Comparison of ENCODE assay signal across 8 cellular contexts in the genomic region with DNA sequence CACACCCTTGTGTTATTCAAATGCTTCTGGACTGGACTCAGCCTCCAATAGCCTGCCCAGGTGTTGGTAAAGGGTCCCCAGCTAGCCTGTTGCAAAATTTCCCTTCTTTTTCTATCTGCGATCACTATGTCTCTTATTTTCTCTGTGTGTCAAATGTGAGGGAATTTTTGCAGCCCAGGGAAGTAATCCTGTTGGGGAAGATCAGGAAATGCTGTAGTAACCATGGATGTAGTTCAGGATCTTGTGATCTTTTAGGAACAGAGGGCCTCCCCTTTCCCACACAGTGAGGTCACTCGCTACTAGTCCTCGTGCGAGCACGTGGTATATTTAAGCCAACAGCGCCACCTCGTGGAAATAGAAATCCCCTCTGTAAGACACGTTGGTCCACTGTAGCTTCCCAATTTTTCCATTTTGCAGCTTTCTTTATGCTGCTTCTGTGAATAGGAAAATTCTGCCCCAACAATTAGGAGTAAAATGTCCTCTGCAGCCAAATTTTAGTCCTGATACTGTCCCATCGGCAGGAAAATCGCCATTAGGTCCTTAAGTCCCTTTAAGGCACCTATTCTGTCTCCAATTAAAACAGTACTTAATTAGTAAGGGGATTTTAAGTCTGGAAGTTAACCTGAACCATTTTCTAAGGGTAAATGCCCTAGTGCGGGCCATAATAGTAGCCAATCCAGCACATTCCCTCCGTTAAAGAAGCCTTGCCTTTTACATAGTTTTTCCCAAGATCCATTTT. TPM values are rescaled to one million over a fixed set of nuclear protein-coding genes. Genes with fewer than 3 reads are reported as not detected.
DNase-seq lines count a peak whose midpoint lies in the region; ATAC-seq, FAIRE-seq and TF ChIP-seq lines count a peak whose summit lies in the region.

No MANE protein-coding gene starts in this region.

- TF ChIP-seq EP300 in GM12878 (IDR thresholded peaks at IDR 0.05; ENCODE audit: borderline replicate concordance in 1 of 2, control insufficient read depth in 1 of 2, low read depth in 2 of 2, low read length in 2 of 2), result no peak

- H3K27me3 ChIP-seq in DND-41 (ENCODE audit: insufficient read depth, low read length, poor library complexity) (no peaks in the 10 kb centered on the region), GM12878 (replicated peaks in 1 of 2; ENCODE audit: control insufficient read depth in 2 of 2, insufficient read depth in 2 of 2, low read length in 1 of 2) (no peaks in the 10 kb centered on the region), kidney epithelial cell (ENCODE audit: control insufficient read depth, insufficient read depth, low read length) (no peaks in the 10 kb centered on the region)

- peak; percentile 74 for TF ChIP-seq RAD21 in GM12878 (IDR thresholded peaks at IDR 0.05; ENCODE audit: insufficient read depth, low read depth, low read length)

- RAD21 ChIA-PET in GM12878 (lab: Charles Lee; ENCODE audit: unreplicated experiment), result interaction anchor here (1.4 to 3.2 kb wide), 3 partner anchors 33 to 266 kb away, joined by 9 to 15 read pairs (median 11); no protein-coding TSS in a partner anchor

- peak; percentile 47 for FAIRE-seq in GM12878 (lab: Jason Lieb, UNC)

- no TSS peak for BruUV-seq in GM12878 (replicated peaks; lab: Mats Ljungman, UMichigan)

- intact Hi-C loops in GM12878 (cut with micrococcal nuclease; ENCODE audit: unreplicated experiment), result no loop called here

- peak; percentile 40 for TF ChIP-seq CTCF in DND-41 (IDR thresholded peaks at IDR 0.05; ENCODE audit: borderline replicate concordance, extremely low read depth, low read length, poor library complexity, severe bottlenecking)
- TF ChIP-seq CTCF in GM12878 (IDR thresholded peaks at IDR 0.05 in 2 of 3, conservative IDR thresholded peaks at IDR 0.05 in 1 of 3; ENCODE audit: control insufficient read depth in 2 of 3, extremely low read depth in 1 of 3, insufficient read depth in 1 of 3, low read depth in 3 of 3, low read length in 3 of 3), result peak; percentile 47 to 50 (median 49)
- peak; percentile 19 for TF ChIP-seq CTCF in kidney epithelial cell (IDR thresholded peaks at IDR 0.05; ENCODE audit: insufficient read depth, low read length, poor library complexity, severe bottlenecking)

- TF ChIP-seq POLR2A in GM12878 (IDR thresholded peaks at IDR 0.05; ENCODE audit: low read depth, low read length), result no peak

- H3K4me2 ChIP-seq in DND-41 (ENCODE audit: insufficient read depth, low read length) (no peak overlapping the region), GM12878 (ENCODE audit: control insufficient read depth, insufficient read depth) (no peak overlapping the region)

- H3K79me2 ChIP-seq in DND-41 (ENCODE audit: insufficient read depth, low read length) (no peaks in the 10 kb centered on the region), GM12878 (ENCODE audit: control insufficient read depth, insufficient read depth, low read length) (no peaks in the 10 kb centered on the region)

- no peaks in the 10 kb centered on the region for H3K36me3 ChIP-seq in DND-41 (ENCODE audit: insufficient read depth, low read length)
- no peaks in the 10 kb centered on the region for H3K36me3 ChIP-seq in GM12878 (ENCODE audit: control insufficient read depth in 2 of 2, insufficient read depth in 2 of 2, low read length in 1 of 2)
- H3K36me3 ChIP-seq in kidney epithelial cell (ENCODE audit: control insufficient read depth, insufficient read depth, low read length), result no peaks in the 10 kb centered on the region

- no peaks in the 10 kb centered on the region for H3K4me1 ChIP-seq in DND-41 (ENCODE audit: insufficient read depth, low read length)
- H3K4me1 ChIP-seq in GM12878 (ENCODE audit: control insufficient read depth, insufficient read depth, low read length), result no peaks in the 10 kb centered on the region

- CTCF ChIA-PET in GM12878 (lab: Yijun Ruan, JAX), result interaction anchor here (0.6 to 2.8 kb wide), 19 partner anchors 9 to 659 kb away, joined by 3 to 13 read pairs (median 4); no protein-coding TSS in a partner anchor

- H3K27ac ChIP-seq in DND-41 (ENCODE audit: low read length) (no peak overlapping the region), GM12878 (ENCODE audit: control insufficient read depth, insufficient read depth) (no peak overlapping the region)

- H3K9ac ChIP-seq in DND-41 (ENCODE audit: low read depth, low read length), result no peak overlapping the region
- no peak overlapping the region for H3K9ac ChIP-seq in GM12878 (ENCODE audit: control insufficient read depth, insufficient read depth, low read length)

- no peak for ATAC-seq in DND-41 (ENCODE audit: insufficient read depth, low read depth)
- ATAC-seq in GM12878, result peak; percentile 90
- ATAC-seq in HG02610 (IDR thresholded peaks at IDR 0.05; ENCODE audit: unreplicated experiment), result no peak
- ATAC-seq in HG03039 (IDR thresholded peaks at IDR 0.05; ENCODE audit: unreplicated experiment), result no peak

- WGBS in GM12878 (ENCODE audit: insufficient coverage, insufficient replicate concordance, low lambda C conversion rate, missing lambda C conversion rate), result 13% methylated on average over 12 of the region's 12 CpGs

- H4K20me1 ChIP-seq in DND-41 (ENCODE audit: insufficient read depth, low read length) (no peaks in the 10 kb centered on the region), GM12878 (ENCODE audit: control insufficient read depth, insufficient read depth) (no peaks in the 10 kb centered on the region)

- DNase-seq in DND-41, result peak; percentile 31
- peak; percentile 72 for DNase-seq in KG1 (lab: John Stamatoyannopoulos, UW)
- peak; percentile 36 for DNase-seq in T follicular helper cell (ENCODE audit: low read depth)
- DNase-seq in GM12878 (ENCODE audit: low read depth, low spot score), result no peak
- no peak for DNase-seq in kidney epithelial cell (ENCODE audit: low read depth)
- DNase-seq in stimulated activated naive CD4-positive, alpha-beta T cell treated with Interleukin-2 at 50 U/mL for 16 hours (lab: John Stamatoyannopoulos, UW), result peak; percentile 50

- peaks cover 47% of the 10 kb centered on the region for H3K9me3 ChIP-seq in DND-41 (ENCODE audit: insufficient read depth, low read length, severe bottlenecking)
- H3K9me3 ChIP-seq in GM12878 (replicated peaks; ENCODE audit: control insufficient read depth, insufficient read depth, low read length), result peaks cover 38% of the 10 kb centered on the region

- H2AFZ ChIP-seq in DND-41 (ENCODE audit: low read depth, low read length) (no peak overlapping the region), GM12878 (ENCODE audit: control insufficient read depth, low read depth, low read length) (peak overlapping the region; percentile 11; the same call in 1 of the 2 replicates)

- SMC1A ChIA-PET in GM12878 (lab: Charles Lee; ENCODE audit: uncharacterized antibody, unreplicated experiment), result interaction anchor here (1.0 to 2.5 kb wide), 7 partner anchors 46 to 518 kb away, joined by 3 to 6 read pairs (median 3); no protein-coding TSS in a partner anchor

- POLR2A ChIA-PET in GM12878 (lab: Charles Lee), result no interaction called here

- H3K4me3 ChIP-seq in DND-41 (ENCODE audit: low read depth in 1 of 2, low read length in 2 of 2), result no peak overlapping the region
- H3K4me3 ChIP-seq in GM12878, result no peak overlapping the region
- no peak overlapping the region for H3K4me3 ChIP-seq in kidney epithelial cell (ENCODE audit: low read depth, low read length)

- in situ Hi-C loops in GM12878 (cut with MboI), result no loop called here

RNA-seq across cellular contexts. Expression of gene SMCO1, which starts 4.0 kb away (rescaled TPM):
- total RNA-seq in GM12878 (2013; cell fraction: nucleolus; rRNA removed), result not detected in 2 replicates
- total RNA-seq in GM12878 (2014; rRNA removed) (not detected in 2 replicates), GM12878 (2014; rRNA removed; fragmentation: Illumina TruSeq; extraction: Trizol) (not detected in 2 replicates), GM12878 (2021) (not detected in 2 replicates), kidney epithelial cell (not detected in 2 replicates)
- polyA plus RNA-seq in GM12878 (2011; ENCODE audit: low read depth), result not detected
- polyA plus RNA-seq in GM12878 (2011; rRNA removed) (not detected in 2 replicates), GM12878 (2014; fragmentation: Illumina TruSeq; extraction: Trizol) (not detected in 2 replicates), GM12878 (2014; fragmentation: Nextera tagmentation; extraction: Ambion mirVana) (under 1 TPM in 1 of 2 experiments, not detected in 1; 0.05 TPM), GM12878 (2014; rRNA removed) (not detected in 2 replicates), GM12878 (2016; fragmentation: Nextera tagmentation; extraction: Ambion mirVana) (not detected)
- polyA plus RNA-seq in GM12878 (2011; cell fraction: cytosol; rRNA removed), result not detected in 2 replicates
- not detected in 2 replicates for polyA plus RNA-seq in GM12878 (2011; cell fraction: nucleus; rRNA removed)
- not detected in 2 replicates for polyA plus RNA-seq in GM12878 (2012)
- not detected in 2 replicates for polyA minus RNA-seq in GM12878 (2011; rRNA and poly(A)+ RNA removed)
- polyA minus RNA-seq in GM12878 (2011; cell fraction: cytosol; rRNA and poly(A)+ RNA removed), result not detected in 2 replicates
- not detected in 2 replicates for polyA minus RNA-seq in GM12878 (2011; cell fraction: nucleus; rRNA and poly(A)+ RNA removed)

RNA-seq across cellular contexts. Expression of gene RNF168, which starts 15.6 kb away (rescaled TPM):
- 143 and 148 TPM in 2 replicates for total RNA-seq in GM12878 (2013; cell fraction: nucleolus; rRNA removed)
- total RNA-seq in GM12878 (2014; rRNA removed) (28.5 and 32.1 TPM in 2 replicates), GM12878 (2014; rRNA removed; fragmentation: Illumina TruSeq; extraction: Trizol) (43.4 and 43.9 TPM in 2 replicates), GM12878 (2021) (47.5 and 47.7 TPM in 2 replicates), kidney epithelial cell (10.9 and 11.7 TPM in 2 replicates)
- 31.2 TPM for polyA plus RNA-seq in GM12878 (2011; ENCODE audit: low read depth)
- polyA plus RNA-seq in GM12878 (2011; rRNA removed) (12.7 and 12.8 TPM in 2 replicates), GM12878 (2014; fragmentation: Illumina TruSeq; extraction: Trizol) (21.0 and 23.7 TPM in 2 replicates), GM12878 (2014; fragmentation: Nextera tagmentation; extraction: Ambion mirVana) (10 to 100 TPM; 17.5 to 18.4 TPM), GM12878 (2014; rRNA removed) (12.8 and 14.2 TPM in 2 replicates), GM12878 (2016; fragmentation: Nextera tagmentation; extraction: Ambion mirVana) (10 to 100 TPM; 37.0 to 46.9 TPM)
- polyA plus RNA-seq in GM12878 (2011; cell fraction: cytosol; rRNA removed), result 11.6 and 14.8 TPM in 2 replicates
- polyA plus RNA-seq in GM12878 (2011; cell fraction: nucleus; rRNA removed), result 10.8 and 13.5 TPM in 2 replicates
- 32.3 and 35.3 TPM in 2 replicates for polyA plus RNA-seq in GM12878 (2012)
- polyA minus RNA-seq in GM12878 (2011; rRNA and poly(A)+ RNA removed), result 59.8 and 71.2 TPM in 2 replicates
- 23.8 and 28.9 TPM in 2 replicates for polyA minus RNA-seq in GM12878 (2011; cell fraction: cytosol; rRNA and poly(A)+ RNA removed)
- 27.4 and 38.8 TPM in 2 replicates for polyA minus RNA-seq in GM12878 (2011; cell fraction: nucleus; rRNA and poly(A)+ RNA removed)

RNA-seq across cellular contexts. Expression of gene WDR53, which starts 49.2 kb away (rescaled TPM):
- total RNA-seq in GM12878 (2013; cell fraction: nucleolus; rRNA removed), result 6.2 and 6.4 TPM in 2 replicates
- 8.9 and 10.4 TPM in 2 replicates for total RNA-seq in GM12878 (2014; rRNA removed)
- 14.5 and 15.8 TPM in 2 replicates for total RNA-seq in GM12878 (2014; rRNA removed; fragmentation: Illumina TruSeq; extraction: Trizol)
- total RNA-seq in GM12878 (2021), result 11.5 and 16.0 TPM in 2 replicates
- 9.7 TPM for polyA plus RNA-seq in GM12878 (2011; ENCODE audit: low read depth)
- 7.7 and 14.0 TPM in 2 replicates for polyA plus RNA-seq in GM12878 (2011; rRNA removed)
- 5.0 and 5.5 TPM in 2 replicates for polyA plus RNA-seq in GM12878 (2011; cell fraction: cytosol; rRNA removed)
- 4.1 and 6.7 TPM in 2 replicates for polyA plus RNA-seq in GM12878 (2011; cell fraction: nucleus; rRNA removed)
- 7.8 and 11.0 TPM in 2 replicates for polyA plus RNA-seq in GM12878 (2012)
- polyA plus RNA-seq in GM12878 (2014; fragmentation: Illumina TruSeq; extraction: Trizol), result 16.9 and 26.7 TPM in 2 replicates
- 10 to 100 TPM; 17.4 to 18.4 TPM for polyA plus RNA-seq in GM12878 (2014; fragmentation: Nextera tagmentation; extraction: Ambion mirVana)
- polyA plus RNA-seq in GM12878 (2014; rRNA removed), result 12.7 and 14.2 TPM in 2 replicates
- 10 to 100 TPM; 18.9 to 20.3 TPM for polyA plus RNA-seq in GM12878 (2016; fragmentation: Nextera tagmentation; extraction: Ambion mirVana)
- polyA minus RNA-seq in GM12878 (2011; rRNA and poly(A)+ RNA removed), result 5.7 and 7.4 TPM in 2 replicates
- polyA minus RNA-seq in GM12878 (2011; cell fraction: cytosol; rRNA and poly(A)+ RNA removed), result 1.6 and 3.1 TPM in 2 replicates
- 1.8 and 1.9 TPM in 2 replicates for polyA minus RNA-seq in GM12878 (2011; cell fraction: nucleus; rRNA and poly(A)+ RNA removed)
- total RNA-seq in kidney epithelial cell, result 7.3 and 8.9 TPM in 2 replicates

RNA-seq across cellular contexts. Expression of gene FBXO45, which starts 49.3 kb away (rescaled TPM):
- total RNA-seq in GM12878 (2013; cell fraction: nucleolus; rRNA removed), result 10.8 and 11.8 TPM in 2 replicates
- 12.6 and 16.1 TPM in 2 replicates for total RNA-seq in GM12878 (2014; rRNA removed)
- 17.3 and 17.5 TPM in 2 replicates for total RNA-seq in GM12878 (2014; rRNA removed; fragmentation: Illumina TruSeq; extraction: Trizol)
- total RNA-seq in GM12878 (2021), result 14.5 and 15.0 TPM in 2 replicates
- 6.1 TPM for polyA plus RNA-seq in GM12878 (2011; ENCODE audit: low read depth)
- polyA plus RNA-seq in GM12878 (2011; rRNA removed), result 16.0 and 25.2 TPM in 2 replicates
- polyA plus RNA-seq in GM12878 (2011; cell fraction: cytosol; rRNA removed), result 4.5 and 5.1 TPM in 2 replicates
- 2.9 and 3.8 TPM in 2 replicates for polyA plus RNA-seq in GM12878 (2011; cell fraction: nucleus; rRNA removed)
- 8.4 and 8.9 TPM in 2 replicates for polyA plus RNA-seq in GM12878 (2012)
- polyA plus RNA-seq in GM12878 (2014; fragmentation: Illumina TruSeq; extraction: Trizol), result 16.6 and 19.8 TPM in 2 replicates
- polyA plus RNA-seq in GM12878 (2014; fragmentation: Nextera tagmentation; extraction: Ambion mirVana), result 10 to 100 TPM in 1 of 2 experiments, 1 to 10 TPM in 1; 7.5 to 10.0 TPM
- polyA plus RNA-seq in GM12878 (2014; rRNA removed), result 9.3 and 11.0 TPM in 2 replicates
- polyA plus RNA-seq in GM12878 (2016; fragmentation: Nextera tagmentation; extraction: Ambion mirVana), result 1 to 10 TPM; 4.0 TPM
- 7.7 and 8.3 TPM in 2 replicates for polyA minus RNA-seq in GM12878 (2011; rRNA and poly(A)+ RNA removed)
- 3.6 and 4.4 TPM in 2 replicates for polyA minus RNA-seq in GM12878 (2011; cell fraction: cytosol; rRNA and poly(A)+ RNA removed)
- polyA minus RNA-seq in GM12878 (2011; cell fraction: nucleus; rRNA and poly(A)+ RNA removed), result 1.2 and 2.4 TPM in 2 replicates
- total RNA-seq in kidney epithelial cell, result 8.8 and 10.3 TPM in 2 replicates

Comparison
In these comparisons a context has a peak if more than half of its experiments do, and no peak if none do; other contexts are left out.
1. DNase-seq: peak in DND-41 (single experiment), KG1 (single experiment), T follicular helper cell (single experiment) and stimulated activated naive CD4-positive, alpha-beta T cell treated with Interleukin-2 at 50 U/mL for 16 hours (single experiment); none in GM12878 (single experiment) and kidney epithelial cell (single experiment).
2. Peak in every context shown above with its lines, with median percentiles within 50 percentile points of each other: CTCF ChIP-seq.